Comparison of ENCODE assay signal across 8 cellular contexts in genomic region chr16:71610936-71611871, GRCh38. TPM values are rescaled to one million over a fixed set of nuclear protein-coding genes. Genes with fewer than 3 reads are reported as not detected.
DNase-seq lines count a peak whose midpoint lies in the region; ATAC-seq and TF ChIP-seq lines count a peak whose summit lies in the region.

No MANE protein-coding gene starts in this region.

- H3K4me3 ChIP-seq in AG04449 (ENCODE audit: low read depth, low read length): no peak overlapping the region
- H3K4me3 ChIP-seq in HL-60 (replicated peaks; ENCODE audit: insufficient read depth, low read length): no peak overlapping the region
- H3K4me3 ChIP-seq in fibroblast of pulmonary artery (replicated peaks; ENCODE audit: low read depth, low read length): no peak overlapping the region
- no peak overlapping the region for H3K4me3 ChIP-seq in suprapubic skin

- 17% methylated on average over 14 of the region's 19 CpGs for WGBS in suprapubic skin

- H3K9me3 ChIP-seq in suprapubic skin: no peaks in the 10 kb centered on the region

- DNase-seq in AG04449 (ENCODE audit: low read depth, low spot score): no peak
- DNase-seq in HL-60 (ENCODE audit: low read depth in 1 of 2, low spot score in 1 of 2): peak; percentile 35 to 55
- peak; percentile 30 for DNase-seq in OCI-M2 (lab: John Stamatoyannopoulos, UW; ENCODE audit: unreplicated experiment)
- DNase-seq in activated T-cell treated with anti-CD3 and anti-CD28 coated beads, Interleukin-2, amount 50 U/mL, for 48 hours: peak; percentile 87 to 89
- peak; percentile 58 for DNase-seq in fibroblast of pulmonary artery (ENCODE audit: low read depth)
- peak; percentile 18 for DNase-seq in occipital lobe (lab: John Stamatoyannopoulos, UW)
- peak in 1 of 2 donors; percentile 66 for DNase-seq in suprapubic skin (ENCODE audit: low spot score in 2 of 2)

- no peak for TF ChIP-seq POLR2A in suprapubic skin (IDR thresholded peaks at IDR 0.05)

- no peaks in the 10 kb centered on the region for H3K36me3 ChIP-seq in suprapubic skin

- H3K27me3 ChIP-seq in HL-60 (ENCODE audit: insufficient read depth, poor library complexity, severe bottlenecking): no peaks in the 10 kb centered on the region
- H3K27me3 ChIP-seq in suprapubic skin: peaks cover 12% of the 10 kb centered on the region

- POLR2A ChIA-PET in AG04449 (lab: Yijun Ruan, JAX): interaction anchor here (0.7 kb wide), 1 partner anchor 26 kb away, joined by 3 read pairs; no protein-coding TSS in a partner anchor

- TF ChIP-seq CTCF in AG04449 (IDR thresholded peaks at IDR 0.05; ENCODE audit: insufficient read depth, low read length, missing control alignments): peak; percentile 93
- TF ChIP-seq CTCF in HL-60 (IDR thresholded peaks at IDR 0.05; ENCODE audit: insufficient read depth, low read length): peak; percentile 89
- peak; percentile 96 for TF ChIP-seq CTCF in fibroblast of pulmonary artery (IDR thresholded peaks at IDR 0.05; ENCODE audit: low read length, missing control alignments)
- peak; percentile 33 to 79 for TF ChIP-seq CTCF in suprapubic skin (IDR thresholded peaks at IDR 0.05)

- TF ChIP-seq EP300 in suprapubic skin (IDR thresholded peaks at IDR 0.05): no peak

- CTCF ChIA-PET in AG04449 (lab: Yijun Ruan, JAX): interaction anchor here (0.8 to 3.4 kb wide), 42 partner anchors 9 to 205 kb away, joined by 3 to 43 read pairs (median 5); partner anchors contain the start of gene TAT

- ATAC-seq in GM18907 (IDR thresholded peaks at IDR 0.05; ENCODE audit: unreplicated experiment): peak; percentile 54

- H3K27ac ChIP-seq in HL-60 (replicated peaks): no peak overlapping the region
- no peak overlapping the region for H3K27ac ChIP-seq in suprapubic skin

- peaks cover 3% of the 10 kb centered on the region for H3K4me1 ChIP-seq in suprapubic skin

RNA-seq across cellular contexts. Expression of gene MARVELD3, which starts 14.8 kb away (rescaled TPM):
- total RNA-seq in occipital lobe (0.47 TPM), suprapubic skin (10 to 100 TPM in 1 of 4 donors, 1 to 10 TPM in 3; 3.8 to 10.2 (median 6.2) TPM)

RNA-seq across cellular contexts. Expression of gene TAT, which starts 34.3 kb away (rescaled TPM):
- total RNA-seq in occipital lobe: 0.31 TPM
- total RNA-seq in suprapubic skin: 1 to 10 TPM in 1 of 4 donors, not detected in 3; 2.0 TPM
